9 cellular contexts compared by ENCODE assay signal in the genomic region with DNA sequence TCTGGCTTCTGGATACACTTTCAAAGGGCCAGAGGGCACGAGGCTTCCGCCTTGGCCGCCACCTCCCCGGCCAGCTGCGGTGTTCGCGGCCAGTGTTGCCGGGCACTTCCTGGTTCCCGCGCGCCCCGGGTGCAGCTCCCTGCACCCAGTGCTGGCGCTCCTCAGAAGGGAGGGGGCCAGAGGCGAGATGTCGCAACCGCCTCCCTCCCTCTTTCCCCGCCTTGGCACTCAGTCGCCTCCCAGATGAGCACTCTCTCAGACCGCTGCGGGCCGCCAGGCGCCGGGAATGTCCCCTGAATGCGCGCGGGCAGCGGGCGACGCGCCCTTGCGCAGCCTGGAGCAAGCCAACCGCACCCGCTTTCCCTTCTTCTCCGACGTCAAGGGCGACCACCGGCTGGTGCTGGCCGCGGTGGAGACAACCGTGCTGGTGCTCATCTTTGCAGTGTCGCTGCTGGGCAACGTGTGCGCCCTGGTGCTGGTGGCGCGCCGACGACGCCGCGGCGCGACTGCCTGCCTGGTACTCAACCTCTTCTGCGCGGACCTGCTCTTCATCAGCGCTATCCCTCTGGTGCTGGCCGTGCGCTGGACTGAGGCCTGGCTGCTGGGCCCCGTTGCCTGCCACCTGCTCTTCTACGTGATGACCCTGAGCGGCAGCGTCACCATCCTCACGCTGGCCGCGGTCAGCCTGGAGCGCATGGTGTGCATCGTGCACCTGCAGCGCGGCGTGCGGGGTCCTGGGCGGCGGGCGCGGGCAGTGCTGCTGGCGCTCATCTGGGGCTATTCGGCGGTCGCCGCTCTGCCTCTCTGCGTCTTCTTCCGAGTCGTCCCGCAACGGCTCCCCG. TPM values are rescaled to one million over a fixed set of nuclear protein-coding genes. Genes with fewer than 3 reads are reported as not detected.
DNase-seq lines count a peak whose midpoint lies in the region; ATAC-seq and TF ChIP-seq lines count a peak whose summit lies in the region.
"Had no signal": no experiment of that assay in that cellular context is flagged by ENCODE, and none has a peak within 500 bp of the region (broad histone marks: within the 10 kb centered on the region; RNA-seq: fewer than 3 reads in every experiment).

A gene (plus strand): TSS at position 231 of the 842 bp plus-strand sequence. CDS start 56 bp downstream, at position 287.

- H3K9me3 Mint-ChIP-seq in Calu3 (ENCODE audit: low read depth, unreplicated experiment), result no peaks in the 10 kb centered on the region

- peak; percentile 68 for ATAC-seq in gastroesophageal sphincter

- H3K27me3 ChIP-seq in gastroesophageal sphincter (peaks cover 76% of the 10 kb centered on the region), ovary (no peaks in the 10 kb centered on the region)

- H3K36me3 Mint-ChIP-seq in Calu3 (ENCODE audit: insufficient read depth, unreplicated experiment), result peaks cover 6% of the 10 kb centered on the region

- no peak within 1 kb of the TSS for H3K27ac ChIP-seq in gastroesophageal sphincter
- H3K27ac ChIP-seq in ovary, result no peak within 1 kb of the TSS

- H3K4me3 Mint-ChIP-seq in Calu3 (ENCODE audit: low read depth, unreplicated experiment), result peak within 1 kb of the TSS; percentile 86

- H3K9me3 ChIP-seq in gastroesophageal sphincter (no peaks in the 10 kb centered on the region), ovary (no peaks in the 10 kb centered on the region)

- BruUV-seq in Calu3 (replicated peaks; lab: Mats Ljungman, UMichigan), result no TSS peak

- H3K4me1 ChIP-seq in gastroesophageal sphincter (peaks cover 0 to 21% (median 0%) of the 10 kb centered on the region in 3 donors), ovary (ENCODE audit: insufficient read depth) (no peaks in the 10 kb centered on the region)

- H3K4me3 ChIP-seq in gastroesophageal sphincter (peak within 1 kb of the TSS in 1 of 2 donors; percentile 38), ovary (peak within 1 kb of the TSS; percentile 9)

- POLR2A ChIA-PET in HEK293T (lab: Yijun Ruan, JAX), result no interaction called here

- intact Hi-C loops in Calu3 (cut with micrococcal nuclease; ENCODE audit: unreplicated experiment), result no loop called here
- intact Hi-C loops in ovary (cut with DNase I), result no loop called here

- DNase-seq in Calu3 (peak; percentile 70), NCI-H2196 treated with DMSO at 0.1 percent for 48 hours (lab: John Stamatoyannopoulos, UW; ENCODE audit: unreplicated experiment) (peak; percentile 10), ovary (no peak), superior temporal gyrus (ENCODE audit: extremely low spot score) (no peak), T-helper 9 cell (no peak), NCI-H2081 treated with DMSO at 0.1 percent for 48 hours (lab: John Stamatoyannopoulos, UW) (no peak), HEK293T (ENCODE audit: extremely low spot score) (no peak)

- H3K36me3 ChIP-seq in gastroesophageal sphincter (no peaks in the 10 kb centered on the region), ovary (no peaks in the 10 kb centered on the region)

- no peaks in the 10 kb centered on the region for H3K27me3 Mint-ChIP-seq in Calu3 (ENCODE audit: unreplicated experiment)

- no CpG with 5 or more reads among the region's 85 CpGs for WGBS in gastroesophageal sphincter (ENCODE audit: low coverage in 1 of 2), 2 donors
- WGBS in ovary, 3 donors, result 0 to 1% (median 1%) methylated on average over 77 to 85 of the region's 85 CpGs

- CTCF ChIA-PET in Calu3 (lab: Charles Lee), result interaction anchor here (1.0 kb wide), 1 partner anchor 12 kb away, joined by 6 read pairs; no protein-coding TSS in a partner anchor
- CTCF ChIA-PET in HEK293T (lab: Yijun Ruan, JAX), result no interaction called here

- TF ChIP-seq EP300 in gastroesophageal sphincter (IDR thresholded peaks at IDR 0.05) (no peak), ovary (IDR thresholded peaks at IDR 0.05) (no peak)

- TF ChIP-seq CTCF in Calu3 (IDR thresholded peaks at IDR 0.05; ENCODE audit: unreplicated experiment), result no peak
- TF ChIP-seq CTCF in gastroesophageal sphincter (IDR thresholded peaks at IDR 0.05), result no peak
- no peak for TF ChIP-seq CTCF in ovary (IDR thresholded peaks at IDR 0.05)

- TF ChIP-seq POLR2A in gastroesophageal sphincter (IDR thresholded peaks at IDR 0.05) (no peak), ovary (IDR thresholded peaks at IDR 0.05) (no peak)

- no peak within 1 kb of the TSS for H3K27ac Mint-ChIP-seq in Calu3 (ENCODE audit: unreplicated experiment)

- peaks cover 9% of the 10 kb centered on the region for H3K4me1 Mint-ChIP-seq in Calu3 (ENCODE audit: low read depth, unreplicated experiment)

TF ChIP-seq in HEK293T, 16 proteins besides CTCF, POLR2A, EP300 and RAD21:
- no peak for TF ChIP-seq SUZ12 (IDR thresholded peaks at IDR 0.05)
- no peak for TF ChIP-seq NFRKB (IDR thresholded peaks at IDR 0.05)
- TF ChIP-seq ELF4 (IDR thresholded peaks at IDR 0.05), result no peak
- TF ChIP-seq ARNT (IDR thresholded peaks at IDR 0.05), result no peak
- no peak for TF ChIP-seq ZNF384 (IDR thresholded peaks at IDR 0.05)
- TF ChIP-seq FOXK2 (IDR thresholded peaks at IDR 0.05), result no peak
- no peak for TF ChIP-seq HDGF (IDR thresholded peaks at IDR 0.05; ENCODE audit: borderline replicate concordance)
- no peak for TF ChIP-seq BHLHE40 (IDR thresholded peaks at IDR 0.05; ENCODE audit: borderline replicate concordance)
- no peak for TF ChIP-seq FOXA1 (IDR thresholded peaks at IDR 0.05)
- TF ChIP-seq, protein P1, sequence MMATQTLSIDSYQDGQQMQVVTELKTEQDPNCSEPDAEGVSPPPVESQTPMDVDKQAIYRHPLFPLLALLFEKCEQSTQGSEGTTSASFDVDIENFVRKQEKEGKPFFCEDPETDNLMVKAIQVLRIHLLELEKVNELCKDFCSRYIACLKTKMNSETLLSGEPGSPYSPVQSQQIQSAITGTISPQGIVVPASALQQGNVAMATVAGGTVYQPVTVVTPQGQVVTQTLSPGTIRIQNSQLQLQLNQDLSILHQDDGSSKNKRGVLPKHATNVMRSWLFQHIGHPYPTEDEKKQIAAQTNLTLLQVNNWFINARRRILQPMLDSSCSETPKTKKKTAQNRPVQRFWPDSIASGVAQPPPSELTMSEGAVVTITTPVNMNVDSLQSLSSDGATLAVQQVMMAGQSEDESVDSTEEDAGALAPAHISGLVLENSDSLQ (IDR thresholded peaks at IDR 0.05), result no peak
- no peak for TF ChIP-seq LEF1 (IDR thresholded peaks at IDR 0.05; ENCODE audit: borderline replicate concordance)
- TF ChIP-seq FOXM1 (IDR thresholded peaks at IDR 0.05; ENCODE audit: borderline replicate concordance), result no peak
- TF ChIP-seq L3MBTL2 (conservative IDR thresholded peaks at IDR 0.05), result no peak
- TF ChIP-seq SP1 (IDR thresholded peaks at IDR 0.05), result no peak

RNA-seq across cellular contexts. Expression of the gene that starts here (rescaled TPM):
- total RNA-seq in Calu3 (2022), result 0.61 and 0.97 TPM in 2 replicates
- not detected for total RNA-seq in gastroesophageal sphincter
- 1 to 10 TPM in 1 of 7 donors, under 1 TPM in 3, not detected in 3; 0.07 to 3.7 (median 0.34) TPM for total RNA-seq in ovary
- polyA plus RNA-seq in ovary, result under 1 TPM in 1 of 2 donors, not detected in 1; 0.28 TPM
- total RNA-seq: activated CD8-positive, alpha-beta memory T cell treated with anti-CD3 and anti-CD28 coated beads for 36 hours had no signal

Comparison
In these comparisons a context has a peak if more than half of its experiments do, and no peak if none do; other contexts are left out.
1. Peak in DNase-seq in Calu3; RNA of the gene not detected or under 1 TPM.
2. Peak in ATAC-seq in gastroesophageal sphincter; RNA of the gene not detected or under 1 TPM.